1 cellular context compared by ENCODE assay signal in the genomic region with DNA sequence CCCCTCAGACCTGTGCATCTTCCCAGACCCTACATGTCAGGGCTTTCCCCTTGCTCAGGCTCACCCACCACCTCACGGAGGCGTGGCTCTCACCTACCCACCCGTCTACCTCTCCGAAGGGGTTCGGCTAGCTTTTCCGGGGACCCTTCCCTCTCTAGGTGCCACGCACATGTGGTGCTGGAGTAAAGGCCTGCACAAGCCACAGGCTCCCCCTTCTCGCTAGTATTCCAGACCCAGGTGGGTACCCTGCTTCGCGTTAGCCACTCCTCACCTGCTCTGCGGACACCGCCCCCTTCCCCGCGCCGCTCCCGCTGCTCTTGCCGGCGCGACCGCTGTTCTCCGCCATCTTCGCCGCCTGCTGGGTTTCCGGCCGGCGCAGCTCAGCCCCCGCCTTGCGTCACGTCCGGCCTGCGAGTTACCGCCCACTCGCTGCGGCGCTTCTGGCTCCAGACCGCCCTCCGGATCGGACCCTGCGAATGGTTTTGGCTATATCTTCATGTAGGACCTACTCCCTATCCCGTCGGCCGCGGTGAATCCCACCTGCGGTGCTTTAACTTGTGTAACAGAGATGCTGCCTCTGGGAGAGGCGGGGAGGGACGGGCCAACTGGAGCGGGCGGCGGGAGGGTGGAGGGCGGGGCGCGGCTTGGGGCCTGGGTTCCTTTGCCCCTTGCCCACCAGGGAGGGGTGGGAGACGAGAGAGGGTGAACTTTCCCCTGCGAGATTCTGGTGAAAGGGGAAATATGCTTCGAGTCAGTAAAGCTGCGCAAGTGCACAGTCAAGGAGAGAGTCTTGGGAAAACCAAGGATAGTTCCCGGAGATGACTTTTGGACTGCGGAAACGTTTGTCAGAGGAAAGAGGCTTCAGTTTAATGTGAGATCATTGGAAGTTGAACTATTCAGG.
A peak's percentile ranks its signal among the peaks of the same experiment; 100 is the strongest.
TF ChIP-seq lines count a peak whose summit lies in the region.

A gene with protein sequence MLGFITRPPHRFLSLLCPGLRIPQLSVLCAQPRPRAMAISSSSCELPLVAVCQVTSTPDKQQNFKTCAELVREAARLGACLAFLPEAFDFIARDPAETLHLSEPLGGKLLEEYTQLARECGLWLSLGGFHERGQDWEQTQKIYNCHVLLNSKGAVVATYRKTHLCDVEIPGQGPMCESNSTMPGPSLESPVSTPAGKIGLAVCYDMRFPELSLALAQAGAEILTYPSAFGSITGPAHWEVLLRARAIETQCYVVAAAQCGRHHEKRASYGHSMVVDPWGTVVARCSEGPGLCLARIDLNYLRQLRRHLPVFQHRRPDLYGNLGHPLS (plus strand): TSS at position 425 of the 901 bp plus-strand sequence. CDS start 72 bp downstream, at position 497.
A gene with protein sequence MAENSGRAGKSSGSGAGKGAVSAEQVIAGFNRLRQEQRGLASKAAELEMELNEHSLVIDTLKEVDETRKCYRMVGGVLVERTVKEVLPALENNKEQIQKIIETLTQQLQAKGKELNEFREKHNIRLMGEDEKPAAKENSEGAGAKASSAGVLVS (minus strand): TSS at position 357 of the 901 bp plus-strand sequence. CDS start 11 bp downstream, at position 346.

TF ChIP-seq in K562, 482 proteins besides CTCF, POLR2A, EP300 and RAD21 (continued from another document and continues in another):
- TF ChIP-seq, protein P1, sequence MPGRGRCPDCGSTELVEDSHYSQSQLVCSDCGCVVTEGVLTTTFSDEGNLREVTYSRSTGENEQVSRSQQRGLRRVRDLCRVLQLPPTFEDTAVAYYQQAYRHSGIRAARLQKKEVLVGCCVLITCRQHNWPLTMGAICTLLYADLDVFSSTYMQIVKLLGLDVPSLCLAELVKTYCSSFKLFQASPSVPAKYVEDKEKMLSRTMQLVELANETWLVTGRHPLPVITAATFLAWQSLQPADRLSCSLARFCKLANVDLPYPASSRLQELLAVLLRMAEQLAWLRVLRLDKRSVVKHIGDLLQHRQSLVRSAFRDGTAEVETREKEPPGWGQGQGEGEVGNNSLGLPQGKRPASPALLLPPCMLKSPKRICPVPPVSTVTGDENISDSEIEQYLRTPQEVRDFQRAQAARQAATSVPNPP (IDR thresholded peaks at IDR 0.05; ENCODE audit: borderline replicate concordance, insufficient read depth, insufficient read length): no peak
- TF ChIP-seq ZNF785 (CRISPR knock-in tag; IDR thresholded peaks at IDR 0.05) (no peak), EHMT2 (IDR thresholded peaks at IDR 0.05) (no peak), PML (IDR thresholded peaks at IDR 0.05; ENCODE audit: low read length) (peak; percentile 78), ZNF12 (CRISPR knock-in tag; IDR thresholded peaks at IDR 0.05) (0 out of 2 replicates have a peak, but pooled peaks have one; percentile 20), ZNF41 (CRISPR knock-in tag; conservative IDR thresholded peaks at IDR 0.05) (no peak), MIER1 (IDR thresholded peaks at IDR 0.05; ENCODE audit: low read depth) (no peak), ZNF197 (CRISPR knock-in tag; IDR thresholded peaks at IDR 0.05; ENCODE audit: low read depth) (no peak), ELF1 (tag; IDR thresholded peaks at IDR 0.05) (peak; percentile 42; the same call in 1 of the 2 replicates), EGR1 (conservative IDR thresholded peaks at IDR 0.05) (peak; percentile 96), ETV5 (CRISPR knock-in tag; IDR thresholded peaks at IDR 0.05; ENCODE audit: low read depth) (peak; percentile 93), ZNF311 (CRISPR knock-in tag; IDR thresholded peaks at IDR 0.05) (no peak), IRF2 (CRISPR knock-in tag; IDR thresholded peaks at IDR 0.05) (no peak), ZBTB8A (IDR thresholded peaks at IDR 0.05; ENCODE audit: partially characterized antibody) (no peak), EP400 (IDR thresholded peaks at IDR 0.05) (peak; percentile 91), HEY1 (CRISPR knock-in tag; IDR thresholded peaks at IDR 0.05; ENCODE audit: borderline replicate concordance) (no peak), ZNF408 (CRISPR knock-in tag; IDR thresholded peaks at IDR 0.05; ENCODE audit: low read depth) (no peak), BRD9 (IDR thresholded peaks at IDR 0.05; ENCODE audit: low read depth, partially characterized antibody) (peak; percentile 65), SAFB2 (IDR thresholded peaks at IDR 0.05; ENCODE audit: borderline replicate concordance, low read depth, low read length, severe bottlenecking) (no peak), BCOR (IDR thresholded peaks at IDR 0.05) (0 out of 2 replicates have a peak, but pooled peaks have one; percentile 9)
- TF ChIP-seq, protein P2, sequence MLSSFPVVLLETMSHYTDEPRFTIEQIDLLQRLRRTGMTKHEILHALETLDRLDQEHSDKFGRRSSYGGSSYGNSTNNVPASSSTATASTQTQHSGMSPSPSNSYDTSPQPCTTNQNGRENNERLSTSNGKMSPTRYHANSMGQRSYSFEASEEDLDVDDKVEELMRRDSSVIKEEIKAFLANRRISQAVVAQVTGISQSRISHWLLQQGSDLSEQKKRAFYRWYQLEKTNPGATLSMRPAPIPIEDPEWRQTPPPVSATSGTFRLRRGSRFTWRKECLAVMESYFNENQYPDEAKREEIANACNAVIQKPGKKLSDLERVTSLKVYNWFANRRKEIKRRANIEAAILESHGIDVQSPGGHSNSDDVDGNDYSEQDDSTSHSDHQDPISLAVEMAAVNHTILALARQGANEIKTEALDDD (IDR thresholded peaks at IDR 0.05): 0 out of 2 replicates have a peak, but pooled peaks have one; percentile 65
- TF ChIP-seq, protein P3, sequence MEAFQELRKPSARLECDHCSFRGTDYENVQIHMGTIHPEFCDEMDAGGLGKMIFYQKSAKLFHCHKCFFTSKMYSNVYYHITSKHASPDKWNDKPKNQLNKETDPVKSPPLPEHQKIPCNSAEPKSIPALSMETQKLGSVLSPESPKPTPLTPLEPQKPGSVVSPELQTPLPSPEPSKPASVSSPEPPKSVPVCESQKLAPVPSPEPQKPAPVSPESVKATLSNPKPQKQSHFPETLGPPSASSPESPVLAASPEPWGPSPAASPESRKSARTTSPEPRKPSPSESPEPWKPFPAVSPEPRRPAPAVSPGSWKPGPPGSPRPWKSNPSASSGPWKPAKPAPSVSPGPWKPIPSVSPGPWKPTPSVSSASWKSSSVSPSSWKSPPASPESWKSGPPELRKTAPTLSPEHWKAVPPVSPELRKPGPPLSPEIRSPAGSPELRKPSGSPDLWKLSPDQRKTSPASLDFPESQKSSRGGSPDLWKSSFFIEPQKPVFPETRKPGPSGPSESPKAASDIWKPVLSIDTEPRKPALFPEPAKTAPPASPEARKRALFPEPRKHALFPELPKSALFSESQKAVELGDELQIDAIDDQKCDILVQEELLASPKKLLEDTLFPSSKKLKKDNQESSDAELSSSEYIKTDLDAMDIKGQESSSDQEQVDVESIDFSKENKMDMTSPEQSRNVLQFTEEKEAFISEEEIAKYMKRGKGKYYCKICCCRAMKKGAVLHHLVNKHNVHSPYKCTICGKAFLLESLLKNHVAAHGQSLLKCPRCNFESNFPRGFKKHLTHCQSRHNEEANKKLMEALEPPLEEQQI (IDR thresholded peaks at IDR 0.05): no peak
- TF ChIP-seq, protein P4, sequence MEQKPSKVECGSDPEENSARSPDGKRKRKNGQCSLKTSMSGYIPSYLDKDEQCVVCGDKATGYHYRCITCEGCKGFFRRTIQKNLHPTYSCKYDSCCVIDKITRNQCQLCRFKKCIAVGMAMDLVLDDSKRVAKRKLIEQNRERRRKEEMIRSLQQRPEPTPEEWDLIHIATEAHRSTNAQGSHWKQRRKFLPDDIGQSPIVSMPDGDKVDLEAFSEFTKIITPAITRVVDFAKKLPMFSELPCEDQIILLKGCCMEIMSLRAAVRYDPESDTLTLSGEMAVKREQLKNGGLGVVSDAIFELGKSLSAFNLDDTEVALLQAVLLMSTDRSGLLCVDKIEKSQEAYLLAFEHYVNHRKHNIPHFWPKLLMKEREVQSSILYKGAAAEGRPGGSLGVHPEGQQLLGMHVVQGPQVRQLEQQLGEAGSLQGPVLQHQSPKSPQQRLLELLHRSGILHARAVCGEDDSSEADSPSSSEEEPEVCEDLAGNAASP (IDR thresholded peaks at IDR 0.05): no peak
- TF ChIP-seq, protein P5, sequence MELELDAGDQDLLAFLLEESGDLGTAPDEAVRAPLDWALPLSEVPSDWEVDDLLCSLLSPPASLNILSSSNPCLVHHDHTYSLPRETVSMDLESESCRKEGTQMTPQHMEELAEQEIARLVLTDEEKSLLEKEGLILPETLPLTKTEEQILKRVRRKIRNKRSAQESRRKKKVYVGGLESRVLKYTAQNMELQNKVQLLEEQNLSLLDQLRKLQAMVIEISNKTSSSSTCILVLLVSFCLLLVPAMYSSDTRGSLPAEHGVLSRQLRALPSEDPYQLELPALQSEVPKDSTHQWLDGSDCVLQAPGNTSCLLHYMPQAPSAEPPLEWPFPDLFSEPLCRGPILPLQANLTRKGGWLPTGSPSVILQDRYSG (tag; conservative IDR thresholded peaks at IDR 0.05; ENCODE audit: low read depth): no peak
- TF ChIP-seq, protein P6, sequence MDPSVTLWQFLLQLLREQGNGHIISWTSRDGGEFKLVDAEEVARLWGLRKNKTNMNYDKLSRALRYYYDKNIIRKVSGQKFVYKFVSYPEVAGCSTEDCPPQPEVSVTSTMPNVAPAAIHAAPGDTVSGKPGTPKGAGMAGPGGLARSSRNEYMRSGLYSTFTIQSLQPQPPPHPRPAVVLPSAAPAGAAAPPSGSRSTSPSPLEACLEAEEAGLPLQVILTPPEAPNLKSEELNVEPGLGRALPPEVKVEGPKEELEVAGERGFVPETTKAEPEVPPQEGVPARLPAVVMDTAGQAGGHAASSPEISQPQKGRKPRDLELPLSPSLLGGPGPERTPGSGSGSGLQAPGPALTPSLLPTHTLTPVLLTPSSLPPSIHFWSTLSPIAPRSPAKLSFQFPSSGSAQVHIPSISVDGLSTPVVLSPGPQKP (CRISPR knock-in tag; IDR thresholded peaks at IDR 0.05): no peak
- TF ChIP-seq, protein P7, sequence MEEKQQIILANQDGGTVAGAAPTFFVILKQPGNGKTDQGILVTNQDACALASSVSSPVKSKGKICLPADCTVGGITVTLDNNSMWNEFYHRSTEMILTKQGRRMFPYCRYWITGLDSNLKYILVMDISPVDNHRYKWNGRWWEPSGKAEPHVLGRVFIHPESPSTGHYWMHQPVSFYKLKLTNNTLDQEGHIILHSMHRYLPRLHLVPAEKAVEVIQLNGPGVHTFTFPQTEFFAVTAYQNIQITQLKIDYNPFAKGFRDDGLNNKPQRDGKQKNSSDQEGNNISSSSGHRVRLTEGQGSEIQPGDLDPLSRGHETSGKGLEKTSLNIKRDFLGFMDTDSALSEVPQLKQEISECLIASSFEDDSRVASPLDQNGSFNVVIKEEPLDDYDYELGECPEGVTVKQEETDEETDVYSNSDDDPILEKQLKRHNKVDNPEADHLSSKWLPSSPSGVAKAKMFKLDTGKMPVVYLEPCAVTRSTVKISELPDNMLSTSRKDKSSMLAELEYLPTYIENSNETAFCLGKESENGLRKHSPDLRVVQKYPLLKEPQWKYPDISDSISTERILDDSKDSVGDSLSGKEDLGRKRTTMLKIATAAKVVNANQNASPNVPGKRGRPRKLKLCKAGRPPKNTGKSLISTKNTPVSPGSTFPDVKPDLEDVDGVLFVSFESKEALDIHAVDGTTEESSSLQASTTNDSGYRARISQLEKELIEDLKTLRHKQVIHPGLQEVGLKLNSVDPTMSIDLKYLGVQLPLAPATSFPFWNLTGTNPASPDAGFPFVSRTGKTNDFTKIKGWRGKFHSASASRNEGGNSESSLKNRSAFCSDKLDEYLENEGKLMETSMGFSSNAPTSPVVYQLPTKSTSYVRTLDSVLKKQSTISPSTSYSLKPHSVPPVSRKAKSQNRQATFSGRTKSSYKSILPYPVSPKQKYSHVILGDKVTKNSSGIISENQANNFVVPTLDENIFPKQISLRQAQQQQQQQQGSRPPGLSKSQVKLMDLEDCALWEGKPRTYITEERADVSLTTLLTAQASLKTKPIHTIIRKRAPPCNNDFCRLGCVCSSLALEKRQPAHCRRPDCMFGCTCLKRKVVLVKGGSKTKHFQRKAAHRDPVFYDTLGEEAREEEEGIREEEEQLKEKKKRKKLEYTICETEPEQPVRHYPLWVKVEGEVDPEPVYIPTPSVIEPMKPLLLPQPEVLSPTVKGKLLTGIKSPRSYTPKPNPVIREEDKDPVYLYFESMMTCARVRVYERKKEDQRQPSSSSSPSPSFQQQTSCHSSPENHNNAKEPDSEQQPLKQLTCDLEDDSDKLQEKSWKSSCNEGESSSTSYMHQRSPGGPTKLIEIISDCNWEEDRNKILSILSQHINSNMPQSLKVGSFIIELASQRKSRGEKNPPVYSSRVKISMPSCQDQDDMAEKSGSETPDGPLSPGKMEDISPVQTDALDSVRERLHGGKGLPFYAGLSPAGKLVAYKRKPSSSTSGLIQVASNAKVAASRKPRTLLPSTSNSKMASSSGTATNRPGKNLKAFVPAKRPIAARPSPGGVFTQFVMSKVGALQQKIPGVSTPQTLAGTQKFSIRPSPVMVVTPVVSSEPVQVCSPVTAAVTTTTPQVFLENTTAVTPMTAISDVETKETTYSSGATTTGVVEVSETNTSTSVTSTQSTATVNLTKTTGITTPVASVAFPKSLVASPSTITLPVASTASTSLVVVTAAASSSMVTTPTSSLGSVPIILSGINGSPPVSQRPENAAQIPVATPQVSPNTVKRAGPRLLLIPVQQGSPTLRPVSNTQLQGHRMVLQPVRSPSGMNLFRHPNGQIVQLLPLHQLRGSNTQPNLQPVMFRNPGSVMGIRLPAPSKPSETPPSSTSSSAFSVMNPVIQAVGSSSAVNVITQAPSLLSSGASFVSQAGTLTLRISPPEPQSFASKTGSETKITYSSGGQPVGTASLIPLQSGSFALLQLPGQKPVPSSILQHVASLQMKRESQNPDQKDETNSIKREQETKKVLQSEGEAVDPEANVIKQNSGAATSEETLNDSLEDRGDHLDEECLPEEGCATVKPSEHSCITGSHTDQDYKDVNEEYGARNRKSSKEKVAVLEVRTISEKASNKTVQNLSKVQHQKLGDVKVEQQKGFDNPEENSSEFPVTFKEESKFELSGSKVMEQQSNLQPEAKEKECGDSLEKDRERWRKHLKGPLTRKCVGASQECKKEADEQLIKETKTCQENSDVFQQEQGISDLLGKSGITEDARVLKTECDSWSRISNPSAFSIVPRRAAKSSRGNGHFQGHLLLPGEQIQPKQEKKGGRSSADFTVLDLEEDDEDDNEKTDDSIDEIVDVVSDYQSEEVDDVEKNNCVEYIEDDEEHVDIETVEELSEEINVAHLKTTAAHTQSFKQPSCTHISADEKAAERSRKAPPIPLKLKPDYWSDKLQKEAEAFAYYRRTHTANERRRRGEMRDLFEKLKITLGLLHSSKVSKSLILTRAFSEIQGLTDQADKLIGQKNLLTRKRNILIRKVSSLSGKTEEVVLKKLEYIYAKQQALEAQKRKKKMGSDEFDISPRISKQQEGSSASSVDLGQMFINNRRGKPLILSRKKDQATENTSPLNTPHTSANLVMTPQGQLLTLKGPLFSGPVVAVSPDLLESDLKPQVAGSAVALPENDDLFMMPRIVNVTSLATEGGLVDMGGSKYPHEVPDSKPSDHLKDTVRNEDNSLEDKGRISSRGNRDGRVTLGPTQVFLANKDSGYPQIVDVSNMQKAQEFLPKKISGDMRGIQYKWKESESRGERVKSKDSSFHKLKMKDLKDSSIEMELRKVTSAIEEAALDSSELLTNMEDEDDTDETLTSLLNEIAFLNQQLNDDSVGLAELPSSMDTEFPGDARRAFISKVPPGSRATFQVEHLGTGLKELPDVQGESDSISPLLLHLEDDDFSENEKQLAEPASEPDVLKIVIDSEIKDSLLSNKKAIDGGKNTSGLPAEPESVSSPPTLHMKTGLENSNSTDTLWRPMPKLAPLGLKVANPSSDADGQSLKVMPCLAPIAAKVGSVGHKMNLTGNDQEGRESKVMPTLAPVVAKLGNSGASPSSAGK (IDR thresholded peaks at IDR 0.05): no peak
